ENCODE assay signal across 17 cellular contexts in genomic region chr7:151700621-151701185, GRCh38.
A peak's percentile ranks its signal among the peaks of the same experiment; 100 is the strongest.
DNase-seq lines count a peak whose midpoint lies in the region; ATAC-seq and TF ChIP-seq lines count a peak whose summit lies in the region.
"Had no signal": no experiment of that assay in that cellular context is flagged by ENCODE, and none has a peak within 500 bp of the region (broad histone marks: within the 10 kb centered on the region; RNA-seq: fewer than 3 reads in every experiment).

No MANE protein-coding gene starts in this region.

- CTCF ChIA-PET in HEK293 (lab: Yijun Ruan, JAX), result interaction anchor here (0.6 to 0.7 kb wide), 4 partner anchors 12 to 362 kb away, joined by 3 to 4 read pairs (median 4); no protein-coding TSS in a partner anchor
- CTCF ChIA-PET in mammary epithelial cell (lab: Charles Lee; ENCODE audit: low non-redundant PET), result no interaction called here

- H3K4me1 ChIP-seq in HEK293 (ENCODE audit: control insufficient read depth, insufficient read depth, low read length) (peaks cover 6% of the 10 kb centered on the region; the same call in 1 of the 2 replicates), mammary epithelial cell (ENCODE audit: insufficient read depth, low read length) (peaks cover 31% of the 10 kb centered on the region)

- ATAC-seq in HG03139 (IDR thresholded peaks at IDR 0.05; ENCODE audit: unreplicated experiment) (no peak), GM19395 (IDR thresholded peaks at IDR 0.05; ENCODE audit: unreplicated experiment) (no peak)
- ATAC-seq: activated T-cell treated with anti-CD3 and anti-CD28 coated beads, Interleukin-2, amount 50 U/mL, for 72 hours; HCT116; right lobe of liver had no signal

- in situ Hi-C loops in mammary epithelial cell (cut with MboI; ENCODE audit: low sequenced_read_pairs in 2 of 2), result no loop called here

- POLR2A ChIA-PET in HEK293 (lab: Yijun Ruan, JAX), result no interaction called here

- no peaks in the 10 kb centered on the region for H3K79me2 ChIP-seq in mammary epithelial cell (ENCODE audit: insufficient read depth, low read length)

- H3K36me3 ChIP-seq in HEK293 (ENCODE audit: control insufficient read depth in 2 of 2, insufficient read depth in 1 of 2, low read length in 2 of 2) (no peaks in the 10 kb centered on the region), mammary epithelial cell (ENCODE audit: insufficient read depth, low read length) (no peaks in the 10 kb centered on the region), H7 (replicated peaks; ENCODE audit: control insufficient read depth, insufficient read depth, low read length) (no peaks in the 10 kb centered on the region)
- H3K36me3 ChIP-seq: right lobe of liver, WERI-Rb-1 had no signal

- intact Hi-C loops in mammary epithelial cell (cut with micrococcal nuclease), result no loop called here

- TF ChIP-seq CTCF in HEK293 (tag by site-specific recombination; IDR thresholded peaks at IDR 0.05) (no peak), mammary epithelial cell (conservative IDR thresholded peaks at IDR 0.05 in 1 of 2, IDR thresholded peaks at IDR 0.05 in 1 of 2; ENCODE audit: extremely low read depth in 1 of 2, insufficient read depth in 1 of 2, low read depth in 1 of 2, low read length in 2 of 2) (no peak)

- WGBS in mammary epithelial cell (ENCODE audit: low coverage, missing lambda C conversion rate), result 81% methylated on average over 14 of the region's 15 CpGs

- peak; percentile 48 for DNase-seq in AG08395 (ENCODE audit: low spot score)
- peak; percentile 28 for DNase-seq in mammary epithelial cell
- peak; percentile 50 for DNase-seq in kidney tubule cell (ENCODE audit: low spot score)
- DNase-seq in H7, result no peak
- DNase-seq in globus pallidus (ENCODE audit: low spot score), result no peak
- DNase-seq: activated CD4-positive, alpha-beta memory T cell treated with anti-CD3 and anti-CD28 coated beads for 36 hours; activated T-cell treated with anti-CD3 and anti-CD28 coated beads, Interleukin-2, amount 50 U/mL, for 72 hours; immature natural killer cell; NCI-H1092 treated with DMSO at 0.1 percent for 48 hours; PC-9; right lobe of liver; SW 1271; WERI-Rb-1 had no signal

- H3K4me3 ChIP-seq in HEK293 (ENCODE audit: low read depth, low read length) (no peak overlapping the region), mammary epithelial cell (replicated peaks in 1 of 3; ENCODE audit: insufficient read depth in 1 of 3, low read depth in 2 of 3, low read length in 3 of 3) (no peak overlapping the region), H7 (ENCODE audit: insufficient read depth, low read depth, low read length) (no peak overlapping the region)
- H3K4me3 ChIP-seq: PC-9, right lobe of liver had no signal

- no peaks in the 10 kb centered on the region for H3K27me3 ChIP-seq in mammary epithelial cell (ENCODE audit: insufficient read depth, low read length)
- no peaks in the 10 kb centered on the region for H3K27me3 ChIP-seq in H7 (ENCODE audit: control insufficient read depth, insufficient read depth, low read length)
- H3K27me3 ChIP-seq: right lobe of liver had no signal

- BruUV-seq in mammary epithelial cell (replicated peaks; lab: Mats Ljungman, UMichigan), result no TSS peak

- no peak overlapping the region for H2AFZ ChIP-seq in mammary epithelial cell (ENCODE audit: low read depth, low read length)
- H2AFZ ChIP-seq: PC-9 had no signal

- no peaks in the 10 kb centered on the region for H4K20me1 ChIP-seq in mammary epithelial cell (ENCODE audit: insufficient read depth, low read length)

- no peak overlapping the region for H3K9ac ChIP-seq in mammary epithelial cell (ENCODE audit: insufficient read depth, low read length)

- dilution Hi-C loops in mammary epithelial cell (cut with HindIII; ENCODE audit: low sequenced_read_pairs), result no loop called here

- H3K27ac ChIP-seq in HEK293 (ENCODE audit: extremely low read depth, low read depth, low read length), result no peak overlapping the region
- H3K27ac ChIP-seq in mammary epithelial cell (ENCODE audit: insufficient read depth, low read depth, low read length), result no peak overlapping the region
- H3K27ac ChIP-seq: right lobe of liver, WERI-Rb-1 had no signal

- no peak overlapping the region for H3K4me2 ChIP-seq in mammary epithelial cell (ENCODE audit: insufficient read depth, low read depth, low read length)

- H3K9me3 ChIP-seq in HEK293 (ENCODE audit: control insufficient read depth, insufficient read depth, low read depth, low read length), result no peaks in the 10 kb centered on the region
- no peaks in the 10 kb centered on the region for H3K9me3 ChIP-seq in mammary epithelial cell (replicated peaks; ENCODE audit: insufficient read depth, low read length)
- H3K9me3 ChIP-seq: right lobe of liver had no signal

TF ChIP-seq in HEK293, 187 proteins besides CTCF, POLR2A, EP300 and RAD21:
- TF ChIP-seq KLF1 (tag by site-specific recombination; IDR thresholded peaks at IDR 0.05) (no peak), MYNN (tag by site-specific recombination; IDR thresholded peaks at IDR 0.05; ENCODE audit: borderline replicate concordance) (no peak), GLIS1 (tag by site-specific recombination; IDR thresholded peaks at IDR 0.05) (0 out of 2 replicates have a peak, but pooled peaks have one; percentile 20), ZNF398 (tag by site-specific recombination; IDR thresholded peaks at IDR 0.05) (no peak), ZNF138 (tag by site-specific recombination; IDR thresholded peaks at IDR 0.05; ENCODE audit: borderline replicate concordance) (no peak)
TF ChIP-seq in HEK293: peak in this region for 1.

Comparison
In these comparisons a context has a peak if more than half of its experiments do, and no peak if none do; other contexts are left out.
1. DNase-seq: peak in AG08395 (single experiment), mammary epithelial cell (single experiment) and kidney tubule cell (single experiment); none in H7 (single experiment) and globus pallidus (single experiment).